27 cellular contexts compared by ENCODE assay signal in the genomic region with DNA sequence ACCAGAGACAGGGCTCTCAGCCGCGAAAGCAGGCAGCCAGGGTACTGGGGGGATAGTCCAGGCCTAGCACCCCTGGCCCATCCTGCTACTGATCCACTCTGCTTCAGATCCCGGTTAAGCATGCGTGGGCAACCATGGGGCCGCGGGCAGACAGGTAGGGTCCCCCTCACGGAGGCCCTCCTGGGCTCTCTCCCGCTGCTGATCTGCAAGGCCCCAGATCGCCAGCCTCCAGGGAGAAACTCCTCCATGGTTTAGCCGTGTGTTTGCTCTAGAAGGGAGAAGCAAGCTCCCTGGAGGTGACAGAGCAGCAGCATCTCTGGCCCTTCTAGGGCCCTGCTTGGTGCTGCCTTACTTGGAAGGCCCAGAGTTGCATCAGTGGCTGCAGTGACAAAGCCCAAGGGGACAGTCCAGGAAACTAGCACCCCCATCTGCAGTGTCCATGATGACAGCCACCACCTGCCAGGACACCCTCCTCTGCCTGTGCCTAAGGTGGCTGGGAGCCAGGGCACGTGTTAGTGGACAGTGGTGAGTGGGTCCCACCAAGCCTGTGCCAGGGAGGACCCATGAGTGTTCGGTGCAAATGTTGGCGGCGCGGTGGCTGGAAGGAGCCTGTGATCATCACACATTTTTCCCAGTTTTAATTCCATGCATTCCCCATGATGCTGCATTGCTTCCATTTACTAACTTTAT. TPM values are rescaled to one million over a fixed set of nuclear protein-coding genes. Genes with fewer than 3 reads are reported as not detected.
"Had no signal": no experiment of that assay in that cellular context is flagged by ENCODE, and none has a peak within 500 bp of the region (broad histone marks: within the 10 kb centered on the region; RNA-seq: fewer than 3 reads in every experiment).

No MANE protein-coding gene starts in this region.

- H3K27me3 Mint-ChIP-seq: activated CD4-positive, alpha-beta memory T cell treated with anti-CD3 and anti-CD28 coated beads for 36 hours; activated CD4-positive, alpha-beta T cell treated with anti-CD3 and anti-CD28 coated beads, Interleukin-2, amount 10 ng/mL, durations not matched to agents 24 days and 14 days; activated naive CD8-positive, alpha-beta T cell treated with anti-CD3 and anti-CD28 coated beads for 36 hours had no signal

- H3K36me3 ChIP-seq: adrenal gland, ascending aorta had no signal

- H3K27ac Mint-ChIP-seq: activated B cell treated with CpG ODN at 0.5 μM for 24 hours; activated CD4-positive, alpha-beta memory T cell treated with anti-CD3 and anti-CD28 coated beads for 36 hours; activated CD4-positive, alpha-beta T cell treated with anti-CD3 and anti-CD28 coated beads, Interleukin-2, amount 10 ng/mL, durations not matched to agents 24 days and 14 days; activated naive CD4-positive, alpha-beta T cell treated with anti-CD3 and anti-CD28 coated beads, Interleukin-2, amount 10 ng/mL, durations not matched to agents 7 days and 5 days; activated naive CD8-positive, alpha-beta T cell treated with anti-CD3 and anti-CD28 coated beads for 36 hours; activated T-cell treated with anti-CD3 and anti-CD28 coated beads, Interleukin-2, amount 50 U/mL, for 72 hours; activated T-helper 2 cell treated with anti-CD3 and anti-CD28 coated beads, Interferon-gamma antibody, Interleukin-2, Interleukin-4, amounts not matched to agents 10 μg/mL and 5 μg/mL and 100 μg/mL, durations not matched to agents 14 hours and 24 hours and 36 hours had no signal

- H3K4me3 Mint-ChIP-seq: activated B cell treated with CpG ODN at 0.5 μM for 24 hours; activated CD4-positive, alpha-beta memory T cell treated with anti-CD3 and anti-CD28 coated beads for 36 hours; activated CD4-positive, alpha-beta T cell treated with anti-CD3 and anti-CD28 coated beads, Interleukin-2, amount 10 ng/mL, durations not matched to agents 24 days and 14 days; activated naive CD4-positive, alpha-beta T cell treated with anti-CD3 and anti-CD28 coated beads, Interleukin-2, amount 10 ng/mL, durations not matched to agents 7 days and 5 days; activated naive CD8-positive, alpha-beta T cell treated with anti-CD3 and anti-CD28 coated beads for 36 hours; activated T-cell treated with anti-CD3 and anti-CD28 coated beads, Interleukin-2, amount 50 U/mL, for 72 hours; T-helper 17 cell had no signal

- H3K4me3 ChIP-seq: adrenal gland, ascending aorta, body of pancreas had no signal

- H3K9me3 Mint-ChIP-seq: activated B cell treated with CpG ODN at 0.5 μM for 24 hours; activated CD4-positive, alpha-beta memory T cell treated with anti-CD3 and anti-CD28 coated beads for 36 hours; activated CD4-positive, alpha-beta T cell treated with anti-CD3 and anti-CD28 coated beads, Interleukin-2, amount 10 ng/mL, durations not matched to agents 24 days and 14 days; activated naive CD4-positive, alpha-beta T cell treated with anti-CD3 and anti-CD28 coated beads, Interleukin-2, amount 10 ng/mL, durations not matched to agents 7 days and 5 days; activated naive CD8-positive, alpha-beta T cell treated with anti-CD3 and anti-CD28 coated beads for 36 hours had no signal

- H3K9me3 ChIP-seq: adrenal gland, ascending aorta, body of pancreas had no signal

- DNase-seq: activated B cell treated with CpG ODN at 0.5 μM for 24 hours; activated CD4-positive, alpha-beta memory T cell treated with anti-CD3 and anti-CD28 coated beads for 36 hours; activated CD4-positive, alpha-beta T cell treated with anti-CD3 and anti-CD28 coated beads for 1 hour; activated CD4-positive, alpha-beta T cell treated with anti-CD3 and anti-CD28 coated beads, Interleukin-2, amount 10 ng/mL, durations not matched to agents 24 days and 14 days; activated gamma-delta T cell treated with Interleukin-2 at 50 U/mL for 16 hours; activated naive CD4-positive, alpha-beta T cell treated with anti-CD3 and anti-CD28 coated beads, Interleukin-2, amount 10 ng/mL, durations not matched to agents 7 days and 5 days; activated naive CD8-positive, alpha-beta T cell treated with anti-CD3 and anti-CD28 coated beads for 36 hours; activated T-cell treated with anti-CD3 and anti-CD28 coated beads for 4 hours; activated T-cell treated with anti-CD3 and anti-CD28 coated beads, Interleukin-2, amount 50 U/mL, for 72 hours; adrenal gland; body of pancreas; central memory CD4-positive, alpha-beta T cell; MM.1S; NCI-H1105; NCI-H1436; NCI-H1694 treated with DMSO at 0.1 percent for 48 hours; NCI-H2029 treated with DMSO at 0.1 percent for 48 hours; NCI-H524; PC-3; SHP77 treated with DMSO at 0.1 percent for 48 hours; T-helper 17 cell; T-helper 9 cell had no signal

- H3K27me3 ChIP-seq: adrenal gland, ascending aorta, body of pancreas had no signal

- H3K4me1 Mint-ChIP-seq: activated B cell treated with CpG ODN at 0.5 μM for 24 hours; activated CD4-positive, alpha-beta T cell treated with anti-CD3 and anti-CD28 coated beads, Interleukin-2, amount 10 ng/mL, durations not matched to agents 24 days and 14 days; activated naive CD4-positive, alpha-beta T cell treated with anti-CD3 and anti-CD28 coated beads, Interleukin-2, amount 10 ng/mL, durations not matched to agents 7 days and 5 days had no signal

- H3K36me3 Mint-ChIP-seq: activated CD4-positive, alpha-beta memory T cell treated with anti-CD3 and anti-CD28 coated beads for 36 hours; activated naive CD4-positive, alpha-beta T cell treated with anti-CD3 and anti-CD28 coated beads, Interleukin-2, amount 10 ng/mL, durations not matched to agents 7 days and 5 days; activated naive CD8-positive, alpha-beta T cell treated with anti-CD3 and anti-CD28 coated beads for 36 hours had no signal

- FAIRE-seq: bronchial epithelial cell, RCC 7860 had no signal

- ATAC-seq: activated T-cell treated with anti-CD3 and anti-CD28 coated beads, Interleukin-2, amount 50 U/mL, for 72 hours; body of pancreas; PC-3; T-helper 17 cell had no signal

- H3K27ac ChIP-seq: adrenal gland, ascending aorta, body of pancreas had no signal

- H3K4me1 ChIP-seq: adrenal gland had no signal

RNA-seq across cellular contexts. Expression of a gene that starts 29.2 kb away (rescaled TPM):
- total RNA-seq: activated B cell treated with CpG ODN at 0.5 μM for 24 hours; activated CD4-positive, alpha-beta memory T cell treated with anti-CD3 and anti-CD28 coated beads for 36 hours; activated CD4-positive, alpha-beta T cell treated with anti-CD3 and anti-CD28 coated beads, Interleukin-2, amount 10 ng/mL, durations not matched to agents 24 days and 14 days; activated CD8-positive, alpha-beta memory T cell treated with anti-CD3 and anti-CD28 coated beads for 36 hours; activated naive CD8-positive, alpha-beta T cell treated with anti-CD3 and anti-CD28 coated beads for 36 hours; activated T-cell treated with anti-CD3 and anti-CD28 coated beads, Interleukin-2, amount 50 U/mL, for 72 hours; activated T-helper 2 cell treated with anti-CD3 and anti-CD28 coated beads, Interferon-gamma antibody, Interleukin-2, Interleukin-4, amounts not matched to agents 10 μg/mL and 5 μg/mL and 100 μg/mL, durations not matched to agents 14 hours and 24 hours and 36 hours; adrenal gland; ascending aorta; body of pancreas; PC-3; T-helper 17 cell had no signal
- polyA plus RNA-seq: adrenal gland had no signal

RNA-seq across cellular contexts. Expression of a gene that starts 54.6 kb away (rescaled TPM):
- total RNA-seq: activated B cell treated with CpG ODN at 0.5 μM for 24 hours; activated CD4-positive, alpha-beta memory T cell treated with anti-CD3 and anti-CD28 coated beads for 36 hours; activated CD4-positive, alpha-beta T cell treated with anti-CD3 and anti-CD28 coated beads, Interleukin-2, amount 10 ng/mL, durations not matched to agents 24 days and 14 days; activated CD8-positive, alpha-beta memory T cell treated with anti-CD3 and anti-CD28 coated beads for 36 hours; activated naive CD8-positive, alpha-beta T cell treated with anti-CD3 and anti-CD28 coated beads for 36 hours; activated T-cell treated with anti-CD3 and anti-CD28 coated beads, Interleukin-2, amount 50 U/mL, for 72 hours; activated T-helper 2 cell treated with anti-CD3 and anti-CD28 coated beads, Interferon-gamma antibody, Interleukin-2, Interleukin-4, amounts not matched to agents 10 μg/mL and 5 μg/mL and 100 μg/mL, durations not matched to agents 14 hours and 24 hours and 36 hours; adrenal gland; ascending aorta; body of pancreas; PC-3; T-helper 17 cell had no signal
